22 cellular contexts compared by ENCODE assay signal in genomic region chr4:89137231-89137630, GRCh38.
"Had no signal": no experiment of that assay in that cellular context is flagged by ENCODE, and none has a peak within 500 bp of the region (broad histone marks: within the 10 kb centered on the region; RNA-seq: fewer than 3 reads in every experiment).

No MANE protein-coding gene starts in this region.

- ATAC-seq: left colon; left lung; lower lobe of right lung; natural killer cell; right lobe of liver; stimulated activated naive B cell treated with anti-CD40 and anti-IgM and Interleukin-4, amounts not matched to agents 10 μg/mL and 1 μg/mL and 100 μg/mL, for 72 hours; stimulated activated naive CD8-positive, alpha-beta T cell treated with anti-CD3 and anti-CD28 coated beads, Interleukin-15, Interleukin-2, amounts not matched to agents 100 U/mL and 50 U/mL, for 24 hours had no signal

- H3K27ac Mint-ChIP-seq: natural killer cell; nephron progenitor cell; progenitor cell of endocrine pancreas; stimulated activated naive B cell treated with anti-CD40 and anti-IgM and Interleukin-4, amounts not matched to agents 10 μg/mL and 1 μg/mL and 100 μg/mL, for 72 hours had no signal

- H3K9me3 ChIP-seq: left lung, lower lobe of right lung, ovary, right atrium auricular region, right lobe of liver, stomach, testis, thyroid gland, uterus had no signal

- H3K9me3 Mint-ChIP-seq: naive B cell; natural killer cell; nephron progenitor cell; stimulated activated naive B cell treated with anti-CD40 and anti-IgM and Interleukin-4, amounts not matched to agents 10 μg/mL and 1 μg/mL and 100 μg/mL, for 72 hours had no signal

- H3K36me3 Mint-ChIP-seq: naive B cell; natural killer cell; stimulated activated naive B cell treated with anti-CD40 and anti-IgM and Interleukin-4, amounts not matched to agents 10 μg/mL and 1 μg/mL and 100 μg/mL, for 72 hours had no signal

- H3K27ac ChIP-seq: left lung, lower lobe of right lung, ovary, right atrium auricular region, right lobe of liver, stomach, testis, thyroid gland, uterus had no signal

- H3K4me1 Mint-ChIP-seq: naive B cell; natural killer cell; nephron progenitor cell; stimulated activated naive B cell treated with anti-CD40 and anti-IgM and Interleukin-4, amounts not matched to agents 10 μg/mL and 1 μg/mL and 100 μg/mL, for 72 hours had no signal

- H3K27me3 Mint-ChIP-seq: progenitor cell of endocrine pancreas; stimulated activated naive B cell treated with anti-CD40 and anti-IgM and Interleukin-4, amounts not matched to agents 10 μg/mL and 1 μg/mL and 100 μg/mL, for 72 hours had no signal

- H3K27me3 ChIP-seq: left lung, ovary, right atrium auricular region, right lobe of liver, stomach, testis, thyroid gland, uterus had no signal

- H3K4me3 Mint-ChIP-seq: naive B cell; natural killer cell; nephron progenitor cell; stimulated activated naive B cell treated with anti-CD40 and anti-IgM and Interleukin-4, amounts not matched to agents 10 μg/mL and 1 μg/mL and 100 μg/mL, for 72 hours had no signal

- H3K4me1 ChIP-seq: left lung, lower lobe of right lung, right atrium auricular region, right lobe of liver, testis, thyroid gland, uterus had no signal

- DNase-seq: hippocampal formation; kidney; left colon; lower lobe of right lung; naive B cell; natural killer cell; nephron progenitor cell; ovary; right lobe of liver; stimulated activated CD4-positive, alpha-beta T cell treated with anti-CD3 and anti-CD28 coated beads, Interleukin-12 subunit alpha, Interleukin-12 subunit beta, amount 100 ng/mL, for 4 hours; stimulated activated CD4-positive, alpha-beta T cell treated with anti-CD3 and anti-CD28 coated beads, Interleukin-15, amount 100 ng/mL, for 24 hours; stimulated activated CD4-positive, alpha-beta T cell treated with anti-CD3 and anti-CD28 coated beads, Interleukin-2, amount 100 ng/mL, for 24 hours; stimulated activated CD4-positive, alpha-beta T cell treated with anti-CD3 and anti-CD28 coated beads, Interleukin-4, amount 100 ng/mL, for 1 hour; stimulated activated naive B cell treated with anti-CD40 and anti-IgM and Interleukin-4, amounts not matched to agents 10 μg/mL and 1 μg/mL and 100 μg/mL, for 72 hours; stimulated activated naive CD8-positive, alpha-beta T cell treated with anti-CD3 and anti-CD28 coated beads, Interleukin-15, Interleukin-2, amounts not matched to agents 100 U/mL and 50 U/mL, for 24 hours; stomach; testis; thyroid gland; uterus had no signal
